In genomic region chr20:17611540-17612286, GRCh38 we compare ENCODE assay signal across 8 cellular contexts. TPM values are rescaled to one million over a fixed set of nuclear protein-coding genes. Genes with fewer than 3 reads are reported as not detected.
DNase-seq lines count a peak whose midpoint lies in the region; ATAC-seq and TF ChIP-seq lines count a peak whose summit lies in the region.

No MANE protein-coding gene starts in this region.

- ATAC-seq in psoas muscle (peak in 2 of 4 donors; percentile 3 to 31), HG02642 (IDR thresholded peaks at IDR 0.05; ENCODE audit: poor library complexity, unreplicated experiment) (no peak), GM18867 (IDR thresholded peaks at IDR 0.05; ENCODE audit: unreplicated experiment) (no peak)

- no peaks in the 10 kb centered on the region for H3K27me3 ChIP-seq in Peyer's patch
- no peaks in the 10 kb centered on the region for H3K27me3 ChIP-seq in fibroblast of lung (ENCODE audit: control insufficient read depth, insufficient read depth, low read length)
- no peaks in the 10 kb centered on the region for H3K27me3 ChIP-seq in psoas muscle (ENCODE audit: insufficient read depth in 3 of 3, low read length in 2 of 3)

- peaks cover 0 to 52% (median 0%) of the 10 kb centered on the region in 4 donors for H3K4me1 ChIP-seq in Peyer's patch
- peaks cover 7% of the 10 kb centered on the region for H3K4me1 ChIP-seq in fibroblast of lung (ENCODE audit: control insufficient read depth, extremely low read depth, insufficient read depth, low read length)
- H3K4me1 ChIP-seq in psoas muscle: peaks cover 6% of the 10 kb centered on the region

- no peak for TF ChIP-seq POLR2A in Peyer's patch (IDR thresholded peaks at IDR 0.05)

- H3K9me3 ChIP-seq in Peyer's patch (no peaks in the 10 kb centered on the region), fibroblast of lung (ENCODE audit: control insufficient read depth, insufficient read depth, low read depth, low read length) (no peaks in the 10 kb centered on the region), psoas muscle (no peaks in the 10 kb centered on the region)

- peaks cover 0 to 24% (median 0%) of the 10 kb centered on the region in 3 donors for H3K36me3 ChIP-seq in Peyer's patch
- peaks cover 41% of the 10 kb centered on the region for H3K36me3 ChIP-seq in fibroblast of lung (ENCODE audit: control insufficient read depth, insufficient read depth, low read length)
- peaks cover 0 to 29% of the 10 kb centered on the region in 2 donors for H3K36me3 ChIP-seq in psoas muscle (ENCODE audit: insufficient read depth in 1 of 2, low read depth in 1 of 2)

- no peak overlapping the region for H3K4me2 ChIP-seq in fibroblast of lung (ENCODE audit: extremely low read depth, insufficient read depth, low read length)

- TF ChIP-seq CTCF in Peyer's patch (IDR thresholded peaks at IDR 0.05) (peak in 2 of 6 experiments; percentile 56 to 59), fibroblast of lung (conservative IDR thresholded peaks at IDR 0.05 in 1 of 2, IDR thresholded peaks at IDR 0.05 in 1 of 2; ENCODE audit: low read depth in 1 of 2, low read length in 2 of 2) (peak in 1 of 2 donors; percentile 39), psoas muscle (IDR thresholded peaks at IDR 0.05) (peak; percentile 34)

- DNase-seq in EL (peak; percentile 39), Peyer's patch (peak in 2 of 3 donors; percentile 59 to 60), fibroblast of lung (ENCODE audit: low read depth in 2 of 2) (peak; percentile 18 to 21), psoas muscle (peak in 1 of 2 donors; percentile 56), pons (ENCODE audit: low spot score) (no peak), NOMO-1 treated with dmso at 0.1 percent for 144 hours (lab: John Stamatoyannopoulos, UW; ENCODE audit: unreplicated experiment) (no peak)

- H3K27ac ChIP-seq in Peyer's patch (peak overlapping the region; percentile 57 to 71 (median 68)), fibroblast of lung (ENCODE audit: insufficient read depth, low read length) (peak overlapping the region; percentile 63), psoas muscle (peak overlapping the region; percentile 30)

- peak overlapping the region; percentile 20 for H3K9ac ChIP-seq in fibroblast of lung (ENCODE audit: insufficient read depth, low read length)

- no peak overlapping the region for H2AFZ ChIP-seq in fibroblast of lung (ENCODE audit: low read length)

- H4K20me1 ChIP-seq in fibroblast of lung (ENCODE audit: control insufficient read depth, extremely low read depth, insufficient read depth, low read length): peaks cover 3% of the 10 kb centered on the region

- intact Hi-C loops in psoas muscle (cut with DNase I): no loop called here

- H3K4me3 ChIP-seq in Peyer's patch: no peak overlapping the region
- no peak overlapping the region for H3K4me3 ChIP-seq in fibroblast of lung (replicated peaks in 1 of 4; ENCODE audit: control extremely low read depth in 1 of 4, insufficient read depth in 1 of 4, low read depth in 3 of 4, low read length in 4 of 4)
- no peak overlapping the region for H3K4me3 ChIP-seq in psoas muscle

- 77 to 82% (median 82%) methylated on average over 25 to 26 of the region's 26 CpGs for WGBS in psoas muscle, 3 donors

- H3K79me2 ChIP-seq in fibroblast of lung (ENCODE audit: control insufficient read depth, insufficient read depth, low read length): no peaks in the 10 kb centered on the region

RNA-seq across cellular contexts. Expression of gene DSTN, which starts 41.8 kb away (rescaled TPM):
- total RNA-seq in Peyer's patch (100 to 1,000 TPM; 111 to 151 (median 117) TPM), fibroblast of lung (249 and 289 TPM in 2 replicates), psoas muscle (10 to 100 TPM; 45.6 to 82.3 (median 66.2) TPM)
- polyA plus RNA-seq in fibroblast of lung (276 and 737 TPM in 2 replicates), psoas muscle (100 to 1,000 TPM in 2 of 3 donors, 10 to 100 TPM in 1; 88.1 to 202 (median 115) TPM)
- polyA plus RNA-seq in fibroblast of lung (2012): 439 and 919 TPM in 2 replicates
- 5.4 and 10.3 TPM in 2 replicates for polyA minus RNA-seq in fibroblast of lung (ENCODE audit: low replicate concordance)

Comparison
In these comparisons a context has a peak if more than half of its experiments do, and no peak if none do; other contexts are left out.
1. DNase-seq: peak in EL (single experiment), Peyer's patch (2 of 3) and fibroblast of lung (2 of 2); none in pons (single experiment) and NOMO-1 treated with dmso at 0.1 percent for 144 hours (single experiment).
2. Peak in every context shown above with its lines, with median percentiles within 50 percentile points of each other: H3K27ac ChIP-seq.